ENCODE assay signal across 1 cellular context in the genomic region with DNA sequence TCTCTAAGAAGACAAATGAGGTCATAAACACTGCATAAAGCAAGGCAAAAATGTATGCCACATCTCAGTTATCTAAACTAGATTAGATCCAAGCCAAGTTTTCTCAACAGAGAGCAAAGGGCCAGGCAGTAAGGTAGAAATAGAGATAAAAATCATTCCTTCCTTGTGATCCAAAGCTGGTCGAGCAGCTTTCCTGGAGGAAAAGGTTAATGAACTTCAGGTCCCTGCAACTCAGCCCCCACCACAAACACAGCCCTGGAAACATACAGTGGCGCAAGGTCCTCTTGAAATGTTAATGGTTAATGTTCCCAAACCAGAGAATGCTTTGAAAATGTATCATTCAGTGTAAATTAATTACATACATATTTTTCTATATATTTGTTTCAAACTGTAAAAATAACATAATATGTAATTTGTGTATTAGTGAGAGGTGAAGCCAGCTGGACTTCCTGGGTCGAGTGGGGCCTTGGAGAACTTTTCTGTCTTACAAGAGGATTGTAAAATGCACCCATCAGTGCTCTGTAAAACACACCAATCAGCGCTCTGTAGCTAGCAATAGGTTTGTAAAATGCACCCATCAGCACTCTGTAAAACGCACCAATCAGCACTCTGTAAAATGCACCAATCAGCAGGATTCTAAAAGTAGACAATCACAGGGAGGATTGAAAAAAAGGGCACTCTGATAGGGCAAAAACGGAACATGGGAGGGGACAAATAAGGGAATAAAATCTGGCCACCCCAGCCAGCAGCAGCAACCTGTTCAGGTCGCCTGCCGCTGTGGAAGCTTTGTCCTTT.
TF ChIP-seq lines count a peak whose summit lies in the region.

No MANE protein-coding gene starts in this region.

TF ChIP-seq in HepG2, 621 proteins besides CTCF, POLR2A, EP300 and RAD21:
- TF ChIP-seq ZNF766 (CRISPR knock-in tag; IDR thresholded peaks at IDR 0.05; ENCODE audit: borderline replicate concordance) (no peak), MED8 (CRISPR knock-in tag; IDR thresholded peaks at IDR 0.05; ENCODE audit: insufficient replicate concordance) (no peak), NFRKB (IDR thresholded peaks at IDR 0.05) (no peak), MAFK (conservative IDR thresholded peaks at IDR 0.05 in 1 of 2, IDR thresholded peaks at IDR 0.05 in 1 of 2; ENCODE audit: low read length in 2 of 2) (peak; percentile 78 to 82), ARHGAP35 (CRISPR knock-in tag; IDR thresholded peaks at IDR 0.05; ENCODE audit: borderline replicate concordance) (no peak), ZNF564 (CRISPR knock-in tag; IDR thresholded peaks at IDR 0.05) (no peak), TOPORS (CRISPR knock-in tag; IDR thresholded peaks at IDR 0.05) (no peak), ZNF282 (IDR thresholded peaks at IDR 0.05; ENCODE audit: partially characterized antibody) (no peak), RAD51 (IDR thresholded peaks at IDR 0.05; ENCODE audit: borderline replicate concordance) (no peak), ZNF607 (CRISPR knock-in tag; IDR thresholded peaks at IDR 0.05; ENCODE audit: borderline replicate concordance) (no peak), ZNF644 (CRISPR knock-in tag; IDR thresholded peaks at IDR 0.05; ENCODE audit: low read depth) (no peak), FOXJ3 (CRISPR knock-in tag; IDR thresholded peaks at IDR 0.05; ENCODE audit: borderline replicate concordance) (no peak), HNF4A (CRISPR knock-in tag; IDR thresholded peaks at IDR 0.05) (peak; percentile 27; the same call in 1 of the 2 replicates), MAFF (IDR thresholded peaks at IDR 0.05; ENCODE audit: low read depth, low read length) (peak; percentile 78), RXRB (CRISPR knock-in tag; IDR thresholded peaks at IDR 0.05; ENCODE audit: borderline replicate concordance) (peak; percentile 51; the same call in 1 of the 2 replicates), ZNF652 (CRISPR knock-in tag; IDR thresholded peaks at IDR 0.05; ENCODE audit: borderline replicate concordance, low read depth) (peak; percentile 74), CEBPB (IDR thresholded peaks at IDR 0.05; ENCODE audit: borderline replicate concordance, low read depth, low read length) (0 out of 2 replicates have a peak, but pooled peaks have one; percentile 3), ZNF850 (CRISPR knock-in tag; conservative IDR thresholded peaks at IDR 0.05) (no peak), ZNF253 (CRISPR knock-in tag; IDR thresholded peaks at IDR 0.05; ENCODE audit: borderline replicate concordance) (no peak), CEBPG (CRISPR knock-in tag; IDR thresholded peaks at IDR 0.05) (no peak), CAMTA2 (CRISPR knock-in tag; IDR thresholded peaks at IDR 0.05; ENCODE audit: borderline replicate concordance) (no peak), ZNF101 (CRISPR knock-in tag; IDR thresholded peaks at IDR 0.05; ENCODE audit: borderline replicate concordance, low read depth) (no peak), NFATC3 (CRISPR knock-in tag; IDR thresholded peaks at IDR 0.05) (no peak)
- TF ChIP-seq, protein P1, sequence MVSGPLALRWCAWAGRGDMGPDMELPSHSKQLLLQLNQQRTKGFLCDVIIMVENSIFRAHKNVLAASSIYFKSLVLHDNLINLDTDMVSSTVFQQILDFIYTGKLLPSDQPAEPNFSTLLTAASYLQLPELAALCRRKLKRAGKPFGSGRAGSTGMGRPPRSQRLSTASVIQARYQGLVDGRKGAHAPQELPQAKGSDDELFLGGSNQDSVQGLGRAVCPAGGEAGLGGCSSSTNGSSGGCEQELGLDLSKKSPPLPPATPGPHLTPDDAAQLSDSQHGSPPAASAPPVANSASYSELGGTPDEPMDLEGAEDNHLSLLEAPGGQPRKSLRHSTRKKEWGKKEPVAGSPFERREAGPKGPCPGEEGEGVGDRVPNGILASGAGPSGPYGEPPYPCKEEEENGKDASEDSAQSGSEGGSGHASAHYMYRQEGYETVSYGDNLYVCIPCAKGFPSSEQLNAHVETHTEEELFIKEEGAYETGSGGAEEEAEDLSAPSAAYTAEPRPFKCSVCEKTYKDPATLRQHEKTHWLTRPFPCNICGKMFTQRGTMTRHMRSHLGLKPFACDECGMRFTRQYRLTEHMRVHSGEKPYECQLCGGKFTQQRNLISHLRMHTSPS (CRISPR knock-in tag; IDR thresholded peaks at IDR 0.05; ENCODE audit: low read depth), result no peak
- TF ChIP-seq, protein P2, sequence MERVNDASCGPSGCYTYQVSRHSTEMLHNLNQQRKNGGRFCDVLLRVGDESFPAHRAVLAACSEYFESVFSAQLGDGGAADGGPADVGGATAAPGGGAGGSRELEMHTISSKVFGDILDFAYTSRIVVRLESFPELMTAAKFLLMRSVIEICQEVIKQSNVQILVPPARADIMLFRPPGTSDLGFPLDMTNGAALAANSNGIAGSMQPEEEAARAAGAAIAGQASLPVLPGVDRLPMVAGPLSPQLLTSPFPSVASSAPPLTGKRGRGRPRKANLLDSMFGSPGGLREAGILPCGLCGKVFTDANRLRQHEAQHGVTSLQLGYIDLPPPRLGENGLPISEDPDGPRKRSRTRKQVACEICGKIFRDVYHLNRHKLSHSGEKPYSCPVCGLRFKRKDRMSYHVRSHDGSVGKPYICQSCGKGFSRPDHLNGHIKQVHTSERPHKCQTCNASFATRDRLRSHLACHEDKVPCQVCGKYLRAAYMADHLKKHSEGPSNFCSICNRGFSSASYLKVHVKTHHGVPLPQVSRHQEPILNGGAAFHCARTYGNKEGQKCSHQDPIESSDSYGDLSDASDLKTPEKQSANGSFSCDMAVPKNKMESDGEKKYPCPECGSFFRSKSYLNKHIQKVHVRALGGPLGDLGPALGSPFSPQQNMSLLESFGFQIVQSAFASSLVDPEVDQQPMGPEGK (CRISPR knock-in tag; IDR thresholded peaks at IDR 0.05), result peak; percentile 46
- TF ChIP-seq, protein P3, sequence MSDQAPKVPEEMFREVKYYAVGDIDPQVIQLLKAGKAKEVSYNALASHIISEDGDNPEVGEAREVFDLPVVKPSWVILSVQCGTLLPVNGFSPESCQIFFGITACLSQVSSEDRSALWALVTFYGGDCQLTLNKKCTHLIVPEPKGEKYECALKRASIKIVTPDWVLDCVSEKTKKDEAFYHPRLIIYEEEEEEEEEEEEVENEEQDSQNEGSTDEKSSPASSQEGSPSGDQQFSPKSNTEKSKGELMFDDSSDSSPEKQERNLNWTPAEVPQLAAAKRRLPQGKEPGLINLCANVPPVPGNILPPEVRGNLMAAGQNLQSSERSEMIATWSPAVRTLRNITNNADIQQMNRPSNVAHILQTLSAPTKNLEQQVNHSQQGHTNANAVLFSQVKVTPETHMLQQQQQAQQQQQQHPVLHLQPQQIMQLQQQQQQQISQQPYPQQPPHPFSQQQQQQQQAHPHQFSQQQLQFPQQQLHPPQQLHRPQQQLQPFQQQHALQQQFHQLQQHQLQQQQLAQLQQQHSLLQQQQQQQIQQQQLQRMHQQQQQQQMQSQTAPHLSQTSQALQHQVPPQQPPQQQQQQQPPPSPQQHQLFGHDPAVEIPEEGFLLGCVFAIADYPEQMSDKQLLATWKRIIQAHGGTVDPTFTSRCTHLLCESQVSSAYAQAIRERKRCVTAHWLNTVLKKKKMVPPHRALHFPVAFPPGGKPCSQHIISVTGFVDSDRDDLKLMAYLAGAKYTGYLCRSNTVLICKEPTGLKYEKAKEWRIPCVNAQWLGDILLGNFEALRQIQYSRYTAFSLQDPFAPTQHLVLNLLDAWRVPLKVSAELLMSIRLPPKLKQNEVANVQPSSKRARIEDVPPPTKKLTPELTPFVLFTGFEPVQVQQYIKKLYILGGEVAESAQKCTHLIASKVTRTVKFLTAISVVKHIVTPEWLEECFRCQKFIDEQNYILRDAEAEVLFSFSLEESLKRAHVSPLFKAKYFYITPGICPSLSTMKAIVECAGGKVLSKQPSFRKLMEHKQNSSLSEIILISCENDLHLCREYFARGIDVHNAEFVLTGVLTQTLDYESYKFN (CRISPR knock-in tag; conservative IDR thresholded peaks at IDR 0.05), result 0 out of 2 replicates have a peak, but pooled peaks have one; percentile 13
- TF ChIP-seq, protein P4, sequence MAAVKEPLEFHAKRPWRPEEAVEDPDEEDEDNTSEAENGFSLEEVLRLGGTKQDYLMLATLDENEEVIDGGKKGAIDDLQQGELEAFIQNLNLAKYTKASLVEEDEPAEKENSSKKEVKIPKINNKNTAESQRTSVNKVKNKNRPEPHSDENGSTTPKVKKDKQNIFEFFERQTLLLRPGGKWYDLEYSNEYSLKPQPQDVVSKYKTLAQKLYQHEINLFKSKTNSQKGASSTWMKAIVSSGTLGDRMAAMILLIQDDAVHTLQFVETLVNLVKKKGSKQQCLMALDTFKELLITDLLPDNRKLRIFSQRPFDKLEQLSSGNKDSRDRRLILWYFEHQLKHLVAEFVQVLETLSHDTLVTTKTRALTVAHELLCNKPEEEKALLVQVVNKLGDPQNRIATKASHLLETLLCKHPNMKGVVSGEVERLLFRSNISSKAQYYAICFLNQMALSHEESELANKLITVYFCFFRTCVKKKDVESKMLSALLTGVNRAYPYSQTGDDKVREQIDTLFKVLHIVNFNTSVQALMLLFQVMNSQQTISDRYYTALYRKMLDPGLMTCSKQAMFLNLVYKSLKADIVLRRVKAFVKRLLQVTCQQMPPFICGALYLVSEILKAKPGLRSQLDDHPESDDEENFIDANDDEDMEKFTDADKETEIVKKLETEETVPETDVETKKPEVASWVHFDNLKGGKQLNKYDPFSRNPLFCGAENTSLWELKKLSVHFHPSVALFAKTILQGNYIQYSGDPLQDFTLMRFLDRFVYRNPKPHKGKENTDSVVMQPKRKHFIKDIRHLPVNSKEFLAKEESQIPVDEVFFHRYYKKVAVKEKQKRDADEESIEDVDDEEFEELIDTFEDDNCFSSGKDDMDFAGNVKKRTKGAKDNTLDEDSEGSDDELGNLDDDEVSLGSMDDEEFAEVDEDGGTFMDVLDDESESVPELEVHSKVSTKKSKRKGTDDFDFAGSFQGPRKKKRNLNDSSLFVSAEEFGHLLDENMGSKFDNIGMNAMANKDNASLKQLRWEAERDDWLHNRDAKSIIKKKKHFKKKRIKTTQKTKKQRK (IDR thresholded peaks at IDR 0.05; ENCODE audit: low read length), result no peak
- TF ChIP-seq, protein P5, sequence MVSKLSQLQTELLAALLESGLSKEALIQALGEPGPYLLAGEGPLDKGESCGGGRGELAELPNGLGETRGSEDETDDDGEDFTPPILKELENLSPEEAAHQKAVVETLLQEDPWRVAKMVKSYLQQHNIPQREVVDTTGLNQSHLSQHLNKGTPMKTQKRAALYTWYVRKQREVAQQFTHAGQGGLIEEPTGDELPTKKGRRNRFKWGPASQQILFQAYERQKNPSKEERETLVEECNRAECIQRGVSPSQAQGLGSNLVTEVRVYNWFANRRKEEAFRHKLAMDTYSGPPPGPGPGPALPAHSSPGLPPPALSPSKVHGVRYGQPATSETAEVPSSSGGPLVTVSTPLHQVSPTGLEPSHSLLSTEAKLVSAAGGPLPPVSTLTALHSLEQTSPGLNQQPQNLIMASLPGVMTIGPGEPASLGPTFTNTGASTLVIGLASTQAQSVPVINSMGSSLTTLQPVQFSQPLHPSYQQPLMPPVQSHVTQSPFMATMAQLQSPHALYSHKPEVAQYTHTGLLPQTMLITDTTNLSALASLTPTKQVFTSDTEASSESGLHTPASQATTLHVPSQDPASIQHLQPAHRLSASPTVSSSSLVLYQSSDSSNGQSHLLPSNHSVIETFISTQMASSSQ (IDR thresholded peaks at IDR 0.05; ENCODE audit: low read depth), result 0 out of 2 replicates have a peak, but pooled peaks have one; percentile 28
- TF ChIP-seq, protein P5 (CRISPR knock-in tag; IDR thresholded peaks at IDR 0.05; ENCODE audit: borderline replicate concordance), result no peak
- TF ChIP-seq, protein P6, sequence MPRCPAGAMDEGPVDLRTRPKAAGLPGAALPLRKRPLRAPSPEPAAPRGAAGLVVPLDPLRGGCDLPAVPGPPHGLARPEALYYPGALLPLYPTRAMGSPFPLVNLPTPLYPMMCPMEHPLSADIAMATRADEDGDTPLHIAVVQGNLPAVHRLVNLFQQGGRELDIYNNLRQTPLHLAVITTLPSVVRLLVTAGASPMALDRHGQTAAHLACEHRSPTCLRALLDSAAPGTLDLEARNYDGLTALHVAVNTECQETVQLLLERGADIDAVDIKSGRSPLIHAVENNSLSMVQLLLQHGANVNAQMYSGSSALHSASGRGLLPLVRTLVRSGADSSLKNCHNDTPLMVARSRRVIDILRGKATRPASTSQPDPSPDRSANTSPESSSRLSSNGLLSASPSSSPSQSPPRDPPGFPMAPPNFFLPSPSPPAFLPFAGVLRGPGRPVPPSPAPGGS (CRISPR knock-in tag; IDR thresholded peaks at IDR 0.05), result no peak
